6 cellular contexts compared by ENCODE assay signal in the genomic region with DNA sequence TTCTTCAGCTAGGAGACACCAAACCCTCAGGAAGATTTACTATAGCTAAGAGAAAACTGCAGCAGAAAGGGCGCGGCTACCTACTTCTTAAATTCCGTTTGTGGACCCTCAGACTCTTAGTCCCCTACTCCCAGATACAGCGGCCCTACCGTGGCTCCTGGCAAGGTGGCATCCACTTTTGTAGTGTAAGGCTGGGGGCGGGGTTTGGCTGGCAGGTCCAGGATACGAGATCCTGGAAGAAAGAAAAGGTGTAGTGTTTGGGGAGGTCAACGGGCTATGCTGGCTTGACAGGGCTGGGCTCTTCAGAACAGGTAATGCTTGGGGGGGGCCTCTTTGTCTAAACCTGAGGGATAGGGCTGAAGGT. TPM values are rescaled to one million over a fixed set of nuclear protein-coding genes. Genes with fewer than 3 reads are reported as not detected.
DNase-seq lines count a peak whose midpoint lies in the region; ATAC-seq lines count a peak whose summit lies in the region.

No MANE protein-coding gene starts in this region.

- H3K9me3 ChIP-seq in HUES64 (ENCODE audit: insufficient read depth, low read depth, low read length) (no peaks in the 10 kb centered on the region), adipocyte (ENCODE audit: control insufficient read depth, low read length) (no peaks in the 10 kb centered on the region), muscle layer of duodenum (ENCODE audit: control insufficient read depth in 1 of 2, low read length in 2 of 2) (no peaks in the 10 kb centered on the region)

- no peak for ATAC-seq in GM21737 (IDR thresholded peaks at IDR 0.05; ENCODE audit: unreplicated experiment)

- H3K4me3 ChIP-seq in HUES64 (ENCODE audit: low read length) (peak overlapping the region; percentile 76), adipocyte (ENCODE audit: low read length) (peak overlapping the region; percentile 89), muscle layer of duodenum (ENCODE audit: low read depth in 1 of 2, low read length in 2 of 2) (peak overlapping the region; percentile 65 to 82)

- peaks cover 3% of the 10 kb centered on the region; the same call in 1 of the 2 replicates for H3K36me3 ChIP-seq in HUES64 (ENCODE audit: insufficient read depth, low read length)
- H3K36me3 ChIP-seq in adipocyte (ENCODE audit: control insufficient read depth, insufficient read depth, low read length, severe bottlenecking), result no peaks in the 10 kb centered on the region
- peaks cover 3% of the 10 kb centered on the region in 2 donors for H3K36me3 ChIP-seq in muscle layer of duodenum (ENCODE audit: control insufficient read depth in 1 of 2, insufficient read depth in 2 of 2, low read length in 2 of 2)

- H3K27ac ChIP-seq in HUES64 (ENCODE audit: low read depth, low read length) (peak overlapping the region; percentile 91), muscle layer of duodenum (ENCODE audit: low read length) (peak overlapping the region; percentile 90)

- no peaks in the 10 kb centered on the region for H3K4me1 ChIP-seq in HUES64 (ENCODE audit: insufficient read depth, low read length)
- peaks cover 21% of the 10 kb centered on the region for H3K4me1 ChIP-seq in adipocyte (ENCODE audit: control insufficient read depth, insufficient read depth, low read length)
- H3K4me1 ChIP-seq in muscle layer of duodenum (ENCODE audit: control insufficient read depth in 1 of 2, insufficient read depth in 2 of 2, low read length in 2 of 2), result peaks cover 11 to 23% of the 10 kb centered on the region in 2 donors

- H3K9ac ChIP-seq in HUES64 (ENCODE audit: low read depth, low read length) (peak overlapping the region; percentile 86), adipocyte (ENCODE audit: low read length) (peak overlapping the region; percentile 86)

- 15% methylated on average over 8 of the region's 8 CpGs for WGBS in HUES64

- H3K27me3 ChIP-seq in HUES64 (ENCODE audit: insufficient read depth, low read length) (no peaks in the 10 kb centered on the region), adipocyte (replicated peaks; ENCODE audit: control insufficient read depth, insufficient read depth, low read length) (no peaks in the 10 kb centered on the region), muscle layer of duodenum (ENCODE audit: low read depth, low read length) (no peaks in the 10 kb centered on the region)

- DNase-seq in adipocyte (ENCODE audit: low read depth) (no peak), T1000 (lab: John Stamatoyannopoulos, UW) (no peak), hepatic stellate cell (ENCODE audit: low spot score) (no peak)

RNA-seq across cellular contexts. Expression of a gene that starts 0.3 kb away (rescaled TPM):
- polyA plus RNA-seq in HUES64 (2013, experiment 1 of 2), result 17.2 TPM
- 18.1 TPM for polyA plus RNA-seq in HUES64 (2013, experiment 2 of 2)

RNA-seq across cellular contexts. Expression of a gene that starts 4.6 kb away (rescaled TPM):
- 148 TPM for polyA plus RNA-seq in HUES64 (2013, experiment 1 of 2)
- 147 TPM for polyA plus RNA-seq in HUES64 (2013, experiment 2 of 2)

RNA-seq across cellular contexts. Expression of a gene that starts 9.5 kb away (rescaled TPM):
- 86.4 TPM for polyA plus RNA-seq in HUES64 (2013, experiment 1 of 2)
- 72.2 TPM for polyA plus RNA-seq in HUES64 (2013, experiment 2 of 2)

RNA-seq across cellular contexts. Expression of a gene that starts 9.6 kb away (rescaled TPM):
- polyA plus RNA-seq in HUES64 (2013, experiment 1 of 2), result 15.1 TPM
- polyA plus RNA-seq in HUES64 (2013, experiment 2 of 2), result 15.8 TPM

RNA-seq across cellular contexts. Expression of a gene that starts 18.2 kb away (rescaled TPM):
- 128 TPM for polyA plus RNA-seq in HUES64 (2013, experiment 1 of 2)
- polyA plus RNA-seq in HUES64 (2013, experiment 2 of 2), result 128 TPM
